ENCODE assay signal across 8 cellular contexts in the genomic region with DNA sequence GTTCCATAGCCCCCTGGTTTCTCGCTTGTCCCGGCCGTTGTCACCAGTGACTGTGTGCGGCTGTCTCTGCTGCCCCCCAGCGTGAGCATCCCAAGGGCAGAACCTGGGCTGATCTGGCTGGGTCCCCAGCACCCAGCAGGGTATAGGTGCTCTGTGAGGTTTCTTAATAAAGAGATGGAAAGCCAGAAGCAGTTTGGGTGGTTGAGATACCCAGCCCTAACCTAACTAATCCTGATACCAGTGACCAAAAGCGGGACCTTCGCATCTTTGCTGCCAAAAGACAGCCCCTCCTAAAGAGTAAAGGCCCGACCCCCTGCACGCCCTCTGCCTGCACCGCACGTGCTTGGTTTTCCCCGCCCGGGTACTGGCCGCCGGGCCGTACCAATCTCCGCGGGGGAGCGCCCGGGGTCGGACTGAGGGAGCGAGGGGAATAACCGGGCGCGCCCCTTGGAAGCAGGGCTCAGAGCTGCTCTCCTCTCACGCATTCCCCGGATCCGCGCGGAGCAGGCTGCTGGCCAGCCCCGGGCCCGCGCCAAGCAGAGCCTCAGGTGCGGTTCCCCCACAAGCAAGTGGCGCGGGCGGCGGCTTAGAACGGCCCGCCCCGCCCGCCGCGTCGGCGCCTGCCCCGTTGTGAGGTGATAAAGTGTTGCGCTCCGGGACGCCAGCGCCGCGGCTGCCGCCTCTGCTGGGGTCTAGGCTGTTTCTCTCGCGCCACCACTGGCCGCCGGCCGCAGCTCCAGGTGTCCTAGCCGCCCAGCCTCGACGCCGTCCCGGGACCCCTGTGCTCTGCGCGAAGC. TPM values are rescaled to one million over a fixed set of nuclear protein-coding genes. Genes with fewer than 3 reads are reported as not detected.
A peak's percentile ranks its signal among the peaks of the same experiment; 100 is the strongest.
DNase-seq lines count a peak whose midpoint lies in the region; ATAC-seq lines count a peak whose summit lies in the region.

A gene with protein sequence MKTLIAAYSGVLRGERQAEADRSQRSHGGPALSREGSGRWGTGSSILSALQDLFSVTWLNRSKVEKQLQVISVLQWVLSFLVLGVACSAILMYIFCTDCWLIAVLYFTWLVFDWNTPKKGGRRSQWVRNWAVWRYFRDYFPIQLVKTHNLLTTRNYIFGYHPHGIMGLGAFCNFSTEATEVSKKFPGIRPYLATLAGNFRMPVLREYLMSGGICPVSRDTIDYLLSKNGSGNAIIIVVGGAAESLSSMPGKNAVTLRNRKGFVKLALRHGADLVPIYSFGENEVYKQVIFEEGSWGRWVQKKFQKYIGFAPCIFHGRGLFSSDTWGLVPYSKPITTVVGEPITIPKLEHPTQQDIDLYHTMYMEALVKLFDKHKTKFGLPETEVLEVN (plus strand): TSS at position 667 of the 797 bp plus-strand sequence. CDS start 214 bp downstream, outside the sequence.

- ATAC-seq in GM21390 (IDR thresholded peaks at IDR 0.05; ENCODE audit: unreplicated experiment) = peak; percentile 61

- H3K27me3 ChIP-seq in HUES48 (ENCODE audit: control insufficient read depth, insufficient read depth, low read length) (peaks cover 59% of the 10 kb centered on the region), NT2/D1 (ENCODE audit: insufficient read depth, insufficient read length) (peaks cover 39% of the 10 kb centered on the region), mucosa of rectum (ENCODE audit: control insufficient read depth in 2 of 2, insufficient read depth in 2 of 2, low read length in 2 of 2) (peaks cover 0 to 3% of the 10 kb centered on the region in 2 donors)

- peak within 1 kb of the TSS; percentile 56 for H3K4me3 ChIP-seq in HUES48 (ENCODE audit: low read depth, low read length)
- peak within 1 kb of the TSS; percentile 43 for H3K4me3 ChIP-seq in NT2/D1 (ENCODE audit: insufficient read length, low read depth)
- H3K4me3 ChIP-seq in mucosa of rectum (ENCODE audit: low read length in 2 of 2) = peak within 1 kb of the TSS; percentile 57 to 62

- DNase-seq in Caki2 (ENCODE audit: low read depth) (peak; percentile 71), NT2/D1 (ENCODE audit: low read depth, low spot score) (peak; percentile 56), epidermal melanocyte (ENCODE audit: insufficient read length, low spot score) (peak; percentile 44)
- DNase-seq in activated CD8-positive, alpha-beta memory T cell treated with anti-CD3 and anti-CD28 coated beads, Interleukin-2, amount 50 U/mL, for 1 hour (ENCODE audit: extremely low read depth) = peak; percentile 28
- DNase-seq in stimulated activated CD8-positive, alpha-beta memory T cell treated with anti-CD3 and anti-CD28 coated beads, Interleukin-7, amount 100 ng/mL, for 1 hour (ENCODE audit: low read depth in 2 of 2) = peak; percentile 23 to 42

- in situ Hi-C loops in Caki2 (cut with HindIII; ENCODE audit: low pct_unique_long_range_greater_than_20kb, low sequenced_read_pairs) = no loop called here

- H3K9me3 ChIP-seq in HUES48 (ENCODE audit: control insufficient read depth, insufficient read depth, low read length) (no peaks in the 10 kb centered on the region), NT2/D1 (ENCODE audit: insufficient read depth, low read length) (peaks cover 8% of the 10 kb centered on the region; the same call in 1 of the 2 replicates), mucosa of rectum (ENCODE audit: control insufficient read depth in 2 of 2, low read length in 2 of 2) (no peaks in the 10 kb centered on the region)

- H3K4me1 ChIP-seq in HUES48 (ENCODE audit: control insufficient read depth, insufficient read depth, low read length) (peaks cover 8% of the 10 kb centered on the region), NT2/D1 (ENCODE audit: insufficient read depth, insufficient read length) (peaks cover 4% of the 10 kb centered on the region), mucosa of rectum (ENCODE audit: control insufficient read depth in 2 of 2, insufficient read depth in 2 of 2, low read length in 2 of 2) (peaks cover 10 to 12% of the 10 kb centered on the region in 2 donors)

- peak within 1 kb of the TSS; percentile 79 for H3K27ac ChIP-seq in HUES48 (ENCODE audit: low read depth, low read length)
- H3K27ac ChIP-seq in mucosa of rectum (ENCODE audit: low read depth in 2 of 2, low read length in 2 of 2) = no peak within 1 kb of the TSS

- H3K9ac ChIP-seq in HUES48 (ENCODE audit: low read depth, low read length) (peak within 1 kb of the TSS; percentile 88), NT2/D1 (ENCODE audit: insufficient read length, low read depth) (peak within 1 kb of the TSS; percentile 82), mucosa of rectum (ENCODE audit: low read depth in 1 of 2, low read length in 2 of 2) (peak within 1 kb of the TSS; percentile 24 to 64)

- no peaks in the 10 kb centered on the region for H3K36me3 ChIP-seq in HUES48 (ENCODE audit: control insufficient read depth, insufficient read depth, low read length)
- no peaks in the 10 kb centered on the region for H3K36me3 ChIP-seq in NT2/D1 (ENCODE audit: insufficient read depth, insufficient read length, low read length)
- no peaks in the 10 kb centered on the region for H3K36me3 ChIP-seq in mucosa of rectum (ENCODE audit: control insufficient read depth in 2 of 2, insufficient read depth in 2 of 2, low read length in 2 of 2)

RNA-seq across cellular contexts. Expression of the gene that starts here (rescaled TPM):
- 0.17 and 13.2 TPM in 2 replicates for total RNA-seq in Caki2 (2014; rRNA removed; shearing (Covaris generic); ENCODE audit: low replicate concordance)
